20 cellular contexts compared by ENCODE assay signal in genomic region chr16:56758432-56758831, GRCh38. TPM values are rescaled to one million over a fixed set of nuclear protein-coding genes. Genes with fewer than 3 reads are reported as not detected.
DNase-seq lines count a peak whose midpoint lies in the region; ATAC-seq and TF ChIP-seq lines count a peak whose summit lies in the region.
"Had no signal": no experiment of that assay in that cellular context is flagged by ENCODE, and none has a peak within 500 bp of the region (broad histone marks: within the 10 kb centered on the region; RNA-seq: fewer than 3 reads in every experiment).

No MANE protein-coding gene starts in this region.

- no peaks in the 10 kb centered on the region for H3K9me3 ChIP-seq in esophagus muscularis mucosa
- H3K9me3 ChIP-seq in lower lobe of right lung, result no peaks in the 10 kb centered on the region
- no peaks in the 10 kb centered on the region for H3K9me3 ChIP-seq in upper lobe of right lung
- H3K9me3 ChIP-seq: BE2C had no signal

- H3K27ac ChIP-seq in esophagus muscularis mucosa (replicated peaks in 1 of 4) (peak overlapping the region; percentile 17 to 45 (median 42)), lower lobe of right lung (no peak overlapping the region), upper lobe of right lung (no peak overlapping the region)

- H3K4me3 Mint-ChIP-seq in effector memory CD8-positive, alpha-beta T cell, result no peak overlapping the region
- H3K4me3 Mint-ChIP-seq: CD4-positive, CD25-positive, alpha-beta regulatory T cell; CD8-positive, alpha-beta memory T cell; HFFc6; IgD-negative memory B cell had no signal

- TF ChIP-seq POLR2A in esophagus muscularis mucosa (IDR thresholded peaks at IDR 0.05; ENCODE audit: low read depth), result no peak

- H3K36me3 ChIP-seq in esophagus muscularis mucosa (peaks cover 0 to 17% (median 8%) of the 10 kb centered on the region in 4 donors), lower lobe of right lung (peaks cover 14% of the 10 kb centered on the region), upper lobe of right lung (peaks cover 20% of the 10 kb centered on the region)

- 89% methylated on average over 3 of the region's 3 CpGs for WGBS in esophagus muscularis mucosa

- H3K4me1 ChIP-seq in esophagus muscularis mucosa (peaks cover 8 to 20% (median 14%) of the 10 kb centered on the region in 4 donors), lower lobe of right lung (peaks cover 6% of the 10 kb centered on the region), upper lobe of right lung (peaks cover 13% of the 10 kb centered on the region)
- H3K4me1 ChIP-seq: BE2C had no signal

- intact Hi-C loops in esophagus muscularis mucosa (cut with DNase I), result no loop called here
- intact Hi-C loops in lower lobe of right lung (cut with DNase I), result no loop called here
- intact Hi-C loops in upper lobe of right lung (cut with DNase I), result no loop called here

- peaks cover 6% of the 10 kb centered on the region for H3K36me3 Mint-ChIP-seq in effector memory CD8-positive, alpha-beta T cell (ENCODE audit: insufficient read depth)

- no peak for TF ChIP-seq CTCF in esophagus muscularis mucosa (IDR thresholded peaks at IDR 0.05)
- no peak for TF ChIP-seq CTCF in lower lobe of right lung (IDR thresholded peaks at IDR 0.05)
- TF ChIP-seq CTCF in upper lobe of right lung (IDR thresholded peaks at IDR 0.05), result no peak

- no peaks in the 10 kb centered on the region for H3K9me3 Mint-ChIP-seq in effector memory CD8-positive, alpha-beta T cell

- no peaks in the 10 kb centered on the region for H3K27me3 Mint-ChIP-seq in effector memory CD8-positive, alpha-beta T cell
- H3K27me3 Mint-ChIP-seq: CD4-positive, CD25-positive, alpha-beta regulatory T cell; IgD-negative memory B cell had no signal

- TF ChIP-seq EP300 in esophagus muscularis mucosa (IDR thresholded peaks at IDR 0.05), result no peak

- H3K4me3 ChIP-seq in esophagus muscularis mucosa, result no peak overlapping the region
- H3K4me3 ChIP-seq in lower lobe of right lung, result no peak overlapping the region
- H3K4me3 ChIP-seq in upper lobe of right lung, result no peak overlapping the region

- peaks cover 0 to 3% of the 10 kb centered on the region in 2 donors for H3K4me1 Mint-ChIP-seq in effector memory CD8-positive, alpha-beta T cell (ENCODE audit: low read depth in 2 of 2)

- H3K27me3 ChIP-seq in esophagus muscularis mucosa (no peaks in the 10 kb centered on the region), lower lobe of right lung (ENCODE audit: low read depth) (no peaks in the 10 kb centered on the region), upper lobe of right lung (no peaks in the 10 kb centered on the region)
- H3K27me3 ChIP-seq: BE2C had no signal

- ATAC-seq in effector memory CD8-positive, alpha-beta T cell (replicated peaks), result no peak
- ATAC-seq in lower lobe of right lung (peak; percentile 29 to 76), upper lobe of right lung (peak; percentile 33), HG02884 (IDR thresholded peaks at IDR 0.05; ENCODE audit: unreplicated experiment) (no peak), esophagus mucosa (no peak)
- ATAC-seq: HCT116, HepG2 had no signal

- DNase-seq in effector memory CD8-positive, alpha-beta T cell, result no peak
- no peak for DNase-seq in esophagus muscularis mucosa (ENCODE audit: extremely low spot score)
- no peak for DNase-seq in lower lobe of right lung
- no peak for DNase-seq in upper lobe of right lung
- DNase-seq: ACHN; BE2C; C1 segment of cervical spinal cord; CD4-positive, CD25-positive, alpha-beta regulatory T cell; CD8-positive, alpha-beta memory T cell; COR-L47; DMS 273 treated with DMSO at 0.1 percent for 48 hours; GF-D8; GOT3; H7; HFFc6 had no signal

- H3K27ac Mint-ChIP-seq in effector memory CD8-positive, alpha-beta T cell, result peak overlapping the region; percentile 3 to 56
- H3K27ac Mint-ChIP-seq: HFFc6, IgD-negative memory B cell had no signal

RNA-seq across cellular contexts. Expression of gene NUP93, which starts 28.5 kb away (rescaled TPM):
- total RNA-seq in esophagus muscularis mucosa, result 10 to 100 TPM; 34.0 to 47.5 (median 36.5) TPM
- 49.4 TPM for total RNA-seq in lower lobe of right lung
- total RNA-seq in upper lobe of right lung, result 57.2 TPM
- total RNA-seq in esophagus mucosa, result 52.3 TPM

Comparison
In these comparisons a context has a peak if more than half of its experiments do, and no peak if none do; other contexts are left out.
1. ATAC-seq: peak in lower lobe of right lung (2 of 2) and upper lobe of right lung (single experiment); none in effector memory CD8-positive, alpha-beta T cell (single experiment), HG02884 (single experiment) and esophagus mucosa (single experiment).
2. H3K27ac ChIP-seq: peak in esophagus muscularis mucosa (4 of 4); none in lower lobe of right lung (single experiment) and upper lobe of right lung (single experiment).